Comparison of ENCODE assay signal across 1 cellular context in the genomic region with DNA sequence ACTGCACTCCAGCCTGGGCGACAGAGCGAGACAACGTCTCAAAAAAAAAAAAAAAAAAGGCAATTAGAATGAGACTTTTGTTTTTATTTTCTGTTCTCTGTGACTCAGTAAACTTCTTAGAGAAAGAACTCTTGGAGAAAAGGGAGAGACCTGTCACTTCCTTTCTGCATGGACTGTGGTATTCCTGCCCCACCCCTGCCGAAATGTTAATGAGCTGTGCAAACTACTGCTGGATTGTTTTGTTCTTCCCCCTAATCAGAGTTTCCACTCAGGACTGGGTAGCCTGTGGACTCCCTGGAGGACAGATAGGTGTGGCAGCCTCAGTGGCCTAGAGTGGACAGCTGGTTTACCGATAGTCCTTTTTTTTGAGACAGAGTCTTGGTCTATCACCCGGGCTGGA.
TF ChIP-seq lines count a peak whose summit lies in the region.

No MANE protein-coding gene starts in this region.

TF ChIP-seq in K562, 482 proteins besides CTCF, POLR2A, EP300 and RAD21:
- TF ChIP-seq POLR2AphosphoS2 (IDR thresholded peaks at IDR 0.05; ENCODE audit: low read length) (no peak), NCOA2 (IDR thresholded peaks at IDR 0.05; ENCODE audit: partially characterized antibody in 2 of 2) (no peak), ZEB2 (IDR thresholded peaks at IDR 0.05) (no peak), ASH1L (IDR thresholded peaks at IDR 0.05; ENCODE audit: borderline replicate concordance, low read depth, partially characterized antibody) (no peak), KAT7 (CRISPR knock-in tag; IDR thresholded peaks at IDR 0.05; ENCODE audit: borderline replicate concordance) (no peak), NR2F6 (CRISPR knock-in tag; IDR thresholded peaks at IDR 0.05) (no peak), U2AF2 (optimal IDR thresholded peaks at IDR 0.05; ENCODE audit: low read depth, low read length) (no peak), HLTF (IDR thresholded peaks at IDR 0.05) (no peak), EZH2 (IDR thresholded peaks at IDR 0.05; ENCODE audit: borderline replicate concordance, low read depth, low read length) (no peak), RNF2 (IDR thresholded peaks at IDR 0.05) (no peak), RUNX1 (IDR thresholded peaks at IDR 0.05; ENCODE audit: low read depth) (no peak), OTX1 (CRISPR knock-in tag; IDR thresholded peaks at IDR 0.05) (no peak), ZNF764 (CRISPR knock-in tag; IDR thresholded peaks at IDR 0.05; ENCODE audit: low read depth) (no peak), ZNF324 (CRISPR knock-in tag; IDR thresholded peaks at IDR 0.05) (no peak), ZNF79 (CRISPR knock-in tag; IDR thresholded peaks at IDR 0.05; ENCODE audit: low read depth) (no peak), HINFP (tag; conservative IDR thresholded peaks at IDR 0.05; ENCODE audit: low read depth) (no peak), GTF2B (IDR thresholded peaks at IDR 0.05; ENCODE audit: extremely low read depth, insufficient read length) (no peak), ZNF140 (CRISPR knock-in tag; IDR thresholded peaks at IDR 0.05) (no peak)
- TF ChIP-seq, protein P1, sequence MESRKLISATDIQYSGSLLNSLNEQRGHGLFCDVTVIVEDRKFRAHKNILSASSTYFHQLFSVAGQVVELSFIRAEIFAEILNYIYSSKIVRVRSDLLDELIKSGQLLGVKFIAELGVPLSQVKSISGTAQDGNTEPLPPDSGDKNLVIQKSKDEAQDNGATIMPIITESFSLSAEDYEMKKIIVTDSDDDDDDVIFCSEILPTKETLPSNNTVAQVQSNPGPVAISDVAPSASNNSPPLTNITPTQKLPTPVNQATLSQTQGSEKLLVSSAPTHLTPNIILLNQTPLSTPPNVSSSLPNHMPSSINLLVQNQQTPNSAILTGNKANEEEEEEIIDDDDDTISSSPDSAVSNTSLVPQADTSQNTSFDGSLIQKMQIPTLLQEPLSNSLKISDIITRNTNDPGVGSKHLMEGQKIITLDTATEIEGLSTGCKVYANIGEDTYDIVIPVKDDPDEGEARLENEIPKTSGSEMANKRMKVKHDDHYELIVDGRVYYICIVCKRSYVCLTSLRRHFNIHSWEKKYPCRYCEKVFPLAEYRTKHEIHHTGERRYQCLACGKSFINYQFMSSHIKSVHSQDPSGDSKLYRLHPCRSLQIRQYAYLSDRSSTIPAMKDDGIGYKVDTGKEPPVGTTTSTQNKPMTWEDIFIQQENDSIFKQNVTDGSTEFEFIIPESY (CRISPR knock-in tag; IDR thresholded peaks at IDR 0.05), result no peak
